In the genomic region with DNA sequence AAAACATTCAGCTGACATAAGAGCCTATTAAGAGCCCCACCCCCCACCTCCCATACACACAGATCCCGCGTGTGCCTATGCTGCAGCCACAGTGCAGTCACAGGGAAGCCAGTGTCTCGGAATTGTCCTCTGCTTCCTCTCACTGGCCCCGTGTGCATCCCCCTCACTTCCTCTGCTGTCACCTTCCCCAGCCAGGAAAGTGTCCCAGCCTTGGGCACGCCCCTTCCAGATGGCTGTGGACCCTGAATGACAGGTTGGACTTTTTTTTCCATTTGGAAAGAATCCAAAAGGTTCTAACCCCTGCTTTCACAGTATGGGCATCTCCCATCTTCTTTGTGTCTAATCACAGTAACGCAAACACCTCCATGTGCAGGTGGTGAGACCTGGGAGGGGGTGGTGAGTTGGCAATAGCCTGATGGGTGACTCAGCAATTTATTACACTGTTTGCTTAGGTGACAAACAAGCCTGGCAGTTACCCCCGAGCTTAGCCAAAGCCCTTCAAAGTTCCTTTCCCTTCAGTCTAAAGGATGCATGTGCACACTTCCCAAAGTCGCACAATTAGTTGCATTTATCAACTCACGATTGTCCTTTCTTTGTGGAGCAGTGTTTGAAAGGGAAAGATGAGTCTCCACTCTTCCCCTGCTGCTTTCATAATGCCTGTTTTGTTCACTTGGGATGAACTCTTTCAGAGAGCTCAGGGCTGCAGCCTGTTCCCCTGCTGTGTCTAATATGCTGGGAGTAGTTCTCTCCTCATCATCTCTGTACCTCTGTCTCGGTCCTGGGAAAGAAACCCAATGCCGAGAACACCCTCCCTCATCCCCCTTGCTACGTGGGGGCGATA, we compare ENCODE assay signal across 9 cellular contexts.
DNase-seq lines count a peak whose midpoint lies in the region; ATAC-seq and TF ChIP-seq lines count a peak whose summit lies in the region.
"Had no signal": no experiment of that assay in that cellular context is flagged by ENCODE, and none has a peak within 500 bp of the region (broad histone marks: within the 10 kb centered on the region; RNA-seq: fewer than 3 reads in every experiment).

No MANE protein-coding gene starts in this region.

- POLR2A ChIA-PET in HEK293 (lab: Yijun Ruan, JAX), result interaction anchor here (0.5 kb wide), 1 partner anchor 46 kb away, joined by 5 read pairs; no protein-coding TSS in a partner anchor

- intact Hi-C loops in sigmoid colon (cut with DNase I), result no loop called here

- no peaks in the 10 kb centered on the region for H3K27me3 Mint-ChIP-seq in brain

- CTCF ChIA-PET in HEK293 (lab: Yijun Ruan, JAX), result interaction anchor here (1.0 to 2.8 kb wide), 2 partner anchors 8 to 396 kb away, joined by 3 to 17 read pairs; no protein-coding TSS in a partner anchor

- no peaks in the 10 kb centered on the region for H3K27me3 ChIP-seq in sigmoid colon

- 37 to 54% methylated on average over 13 of the region's 13 CpGs for WGBS in sigmoid colon, 2 donors

- ATAC-seq in GM19397 (IDR thresholded peaks at IDR 0.05; ENCODE audit: unreplicated experiment) (no peak), GM19463 (IDR thresholded peaks at IDR 0.05; ENCODE audit: unreplicated experiment) (no peak)

- no peaks in the 10 kb centered on the region for H3K9me3 Mint-ChIP-seq in brain

- DNase-seq in NCI-H2171 (lab: John Stamatoyannopoulos, UW) (peak; percentile 95), sigmoid colon (peak; percentile 46), AG08395 (ENCODE audit: low spot score) (no peak)
- no peak for DNase-seq in activated CD8-positive, alpha-beta memory T cell treated with anti-CD3 and anti-CD28 coated beads for 24 hours
- DNase-seq: activated naive CD4-positive, alpha-beta T cell had no signal

- H3K27ac Mint-ChIP-seq in brain, result peak overlapping the region; percentile 26 to 96 (median 77)

- no peaks in the 10 kb centered on the region for H3K36me3 Mint-ChIP-seq in brain

- H3K4me3 ChIP-seq in HEK293 (ENCODE audit: low read depth, low read length), result no peak overlapping the region
- H3K4me3 ChIP-seq in sigmoid colon, result no peak overlapping the region

- TF ChIP-seq CTCF in HEK293 (tag by site-specific recombination; IDR thresholded peaks at IDR 0.05) (no peak), brain (conservative IDR thresholded peaks at IDR 0.05) (no peak), sigmoid colon (IDR thresholded peaks at IDR 0.05) (no peak)

- peaks cover 67% of the 10 kb centered on the region for H3K4me1 Mint-ChIP-seq in brain

- H3K27ac ChIP-seq in HEK293 (ENCODE audit: extremely low read depth, low read depth, low read length) (no peak overlapping the region), sigmoid colon (peak overlapping the region in 2 of 4 donors; percentile 29 to 36)

- no peaks in the 10 kb centered on the region for H3K36me3 ChIP-seq in HEK293 (ENCODE audit: control insufficient read depth in 2 of 2, insufficient read depth in 1 of 2, low read length in 2 of 2)
- H3K36me3 ChIP-seq in sigmoid colon, result no peaks in the 10 kb centered on the region

- H3K9me3 ChIP-seq in HEK293 (ENCODE audit: control insufficient read depth, insufficient read depth, low read depth, low read length) (no peaks in the 10 kb centered on the region), sigmoid colon (no peaks in the 10 kb centered on the region)

- no peak for TF ChIP-seq POLR2A in sigmoid colon (IDR thresholded peaks at IDR 0.05)

- H3K4me3 Mint-ChIP-seq in brain, result peak overlapping the region in 3 of 5 experiments; percentile 15 to 22 (median 15)

- H3K4me1 ChIP-seq in HEK293 (ENCODE audit: control insufficient read depth, insufficient read depth, low read length) (peaks cover 6% of the 10 kb centered on the region), sigmoid colon (peaks cover 0 to 34% (median 23%) of the 10 kb centered on the region in 4 donors)

- no peak for TF ChIP-seq EP300 in sigmoid colon (IDR thresholded peaks at IDR 0.05)

TF ChIP-seq in HEK293, 187 proteins besides CTCF, POLR2A, EP300 and RAD21:
- TF ChIP-seq REPIN1 (tag by site-specific recombination; IDR thresholded peaks at IDR 0.05; ENCODE audit: low read depth) (no peak), ZNF561 (tag by site-specific recombination; IDR thresholded peaks at IDR 0.05; ENCODE audit: borderline replicate concordance) (peak; percentile 99), KLF9 (tag by site-specific recombination; IDR thresholded peaks at IDR 0.05; ENCODE audit: low read depth) (peak; percentile 50), ZNF184 (tag by site-specific recombination; IDR thresholded peaks at IDR 0.05) (no peak), ZIC2 (tag by site-specific recombination; IDR thresholded peaks at IDR 0.05) (peak; percentile 20; the same call in 1 of the 2 replicates), ZNF169 (tag by site-specific recombination; IDR thresholded peaks at IDR 0.05) (no peak), SP7 (tag by site-specific recombination; IDR thresholded peaks at IDR 0.05) (peak; percentile 49; the same call in 1 of the 2 replicates), ZBTB8A (tag by site-specific recombination; IDR thresholded peaks at IDR 0.05) (peak; percentile 46), KLF16 (tag by site-specific recombination; IDR thresholded peaks at IDR 0.05) (0 out of 2 replicates have a peak, but pooled peaks have one; percentile 7), KLF10 (tag by site-specific recombination; IDR thresholded peaks at IDR 0.05) (0 out of 2 replicates have a peak, but pooled peaks have one; percentile 28), ZNF600 (tag by site-specific recombination; IDR thresholded peaks at IDR 0.05) (0 out of 2 replicates have a peak, but pooled peaks have one; percentile 41), ZNF341 (tag by site-specific recombination; IDR thresholded peaks at IDR 0.05; ENCODE audit: low read depth) (peak; percentile 32; the same call in 1 of the 2 replicates), ZNF658 (tag by site-specific recombination; IDR thresholded peaks at IDR 0.05) (no peak), PRDM1 (tag by site-specific recombination; IDR thresholded peaks at IDR 0.05) (0 out of 2 replicates have a peak, but pooled peaks have one; percentile 14)
- TF ChIP-seq, protein P1, sequence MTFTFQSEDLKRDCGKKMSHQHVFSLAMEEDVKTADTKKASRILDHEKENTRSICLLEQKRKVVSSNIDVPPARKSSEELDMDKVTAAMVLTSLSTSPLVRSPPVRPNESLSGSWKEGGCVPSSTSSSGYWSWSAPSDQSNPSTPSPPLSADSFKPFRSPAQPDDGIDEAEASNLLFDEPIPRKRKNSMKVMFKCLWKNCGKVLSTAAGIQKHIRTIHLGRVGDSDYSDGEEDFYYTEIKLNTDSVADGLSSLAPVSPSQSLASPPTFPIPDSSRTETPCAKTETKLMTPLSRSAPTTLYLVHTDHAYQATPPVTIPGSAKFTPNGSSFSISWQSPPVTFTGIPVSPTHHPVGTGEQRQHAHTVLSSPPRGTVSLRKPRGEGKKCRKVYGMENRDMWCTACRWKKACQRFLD (tag by site-specific recombination; IDR thresholded peaks at IDR 0.05), result no peak
- TF ChIP-seq, protein P2, sequence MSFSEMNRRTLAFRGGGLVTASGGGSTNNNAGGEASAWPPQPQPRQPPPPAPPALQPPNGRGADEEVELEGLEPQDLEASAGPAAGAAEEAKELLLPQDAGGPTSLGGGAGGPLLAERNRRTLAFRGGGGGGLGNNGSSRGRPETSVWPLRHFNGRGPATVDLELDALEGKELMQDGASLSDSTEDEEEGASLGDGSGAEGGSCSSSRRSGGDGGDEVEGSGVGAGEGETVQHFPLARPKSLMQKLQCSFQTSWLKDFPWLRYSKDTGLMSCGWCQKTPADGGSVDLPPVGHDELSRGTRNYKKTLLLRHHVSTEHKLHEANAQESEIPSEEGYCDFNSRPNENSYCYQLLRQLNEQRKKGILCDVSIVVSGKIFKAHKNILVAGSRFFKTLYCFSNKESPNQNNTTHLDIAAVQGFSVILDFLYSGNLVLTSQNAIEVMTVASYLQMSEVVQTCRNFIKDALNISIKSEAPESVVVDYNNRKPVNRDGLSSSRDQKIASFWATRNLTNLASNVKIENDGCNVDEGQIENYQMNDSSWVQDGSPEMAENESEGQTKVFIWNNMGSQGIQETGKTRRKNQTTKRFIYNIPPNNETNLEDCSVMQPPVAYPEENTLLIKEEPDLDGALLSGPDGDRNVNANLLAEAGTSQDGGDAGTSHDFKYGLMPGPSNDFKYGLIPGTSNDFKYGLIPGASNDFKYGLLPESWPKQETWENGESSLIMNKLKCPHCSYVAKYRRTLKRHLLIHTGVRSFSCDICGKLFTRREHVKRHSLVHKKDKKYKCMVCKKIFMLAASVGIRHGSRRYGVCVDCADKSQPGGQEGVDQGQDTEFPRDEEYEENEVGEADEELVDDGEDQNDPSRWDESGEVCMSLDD (tag by site-specific recombination; IDR thresholded peaks at IDR 0.05), result no peak

Comparison
In these comparisons a context has a peak if more than half of its experiments do, and no peak if none do; other contexts are left out.
1. DNase-seq: peak in NCI-H2171 (single experiment) and sigmoid colon (single experiment); none in AG08395 (single experiment) and activated CD8-positive, alpha-beta memory T cell treated with anti-CD3 and anti-CD28 coated beads for 24 hours (single experiment).